Comparison of ENCODE assay signal across 18 cellular contexts in the genomic region with DNA sequence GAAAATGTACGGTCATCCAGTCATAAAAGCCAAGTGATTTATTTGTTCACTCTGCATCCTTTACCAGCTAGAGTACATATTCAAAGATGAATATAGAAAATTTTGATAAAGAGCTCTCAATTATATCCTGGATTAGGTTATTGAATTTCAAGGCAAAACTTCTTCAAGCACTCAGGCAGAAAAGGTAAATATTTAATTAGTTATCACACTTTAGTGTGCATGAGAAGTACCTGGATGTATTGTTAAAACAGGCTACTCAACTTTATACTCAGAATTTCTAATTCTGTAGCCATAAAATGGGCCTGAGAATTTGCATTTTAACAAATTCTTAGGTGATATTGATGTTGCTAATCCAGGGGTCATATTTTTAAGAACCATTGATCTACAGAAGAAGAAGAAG. TPM values are rescaled to one million over a fixed set of nuclear protein-coding genes. Genes with fewer than 3 reads are reported as not detected.
DNase-seq lines count a peak whose midpoint lies in the region; ATAC-seq and TF ChIP-seq lines count a peak whose summit lies in the region.
"Had no signal": no experiment of that assay in that cellular context is flagged by ENCODE, and none has a peak within 500 bp of the region (broad histone marks: within the 10 kb centered on the region; RNA-seq: fewer than 3 reads in every experiment).

No MANE protein-coding gene starts in this region.

- no peaks in the 10 kb centered on the region for H3K27me3 ChIP-seq in PC-3 (ENCODE audit: low read length)

- H3K9ac ChIP-seq in PC-3 (ENCODE audit: low read length) = no peak overlapping the region

- TF ChIP-seq CTCF in PC-3 (conservative IDR thresholded peaks at IDR 0.05; ENCODE audit: low read depth, low read length) = no peak

- POLR2A ChIA-PET in PC-3 (lab: Charles Lee; ENCODE audit: unreplicated experiment) = no interaction called here
- POLR2A ChIA-PET in T-cell (lab: Charles Lee) = interaction anchor here in 1 of 2 donors (0.6 kb wide), 1 partner anchor 125 kb away, joined by 4 read pairs; no protein-coding TSS in a partner anchor

- H4K20me1 ChIP-seq in PC-3 (ENCODE audit: low read length) = no peaks in the 10 kb centered on the region

- H3K9me3 ChIP-seq in PC-3 (ENCODE audit: low read length) = no peaks in the 10 kb centered on the region

- H3K36me3 ChIP-seq in PC-3 (ENCODE audit: low read depth, low read length) = no peaks in the 10 kb centered on the region

- H3K4me1 Mint-ChIP-seq in T-cell = no peaks in the 10 kb centered on the region

- no TSS peak for BruUV-seq in PC-3 (replicated peaks; lab: Mats Ljungman, UMichigan)

- no peaks in the 10 kb centered on the region for H3K79me2 ChIP-seq in PC-3 (ENCODE audit: low read length)

- no peaks in the 10 kb centered on the region for H3K27me3 Mint-ChIP-seq in T-cell

- H3K27ac ChIP-seq in PC-3 (ENCODE audit: low read length) = peak overlapping the region; percentile 92; the same call in 1 of the 2 replicates
- H3K27ac ChIP-seq: 22Rv1 had no signal

- intact Hi-C loops in PC-3 (cut with micrococcal nuclease) = loop anchor here (2.0 to 10.0 kb wide), 4 partner anchors 94 to 378 kb away; no protein-coding TSS in a partner anchor

- H3K27ac Mint-ChIP-seq in T-cell = no peak overlapping the region
- H3K27ac Mint-ChIP-seq: CD8-positive, alpha-beta T cell; GM23338; H9 had no signal

- peaks cover 28% of the 10 kb centered on the region for H3F3A ChIP-seq in PC-3 (ENCODE audit: low read length, unreplicated experiment)

- 0 out of 2 replicates have a peak, but pooled peaks cover 4% of the 10 kb centered on the region for H3K9me2 ChIP-seq in PC-3 (replicated peaks; ENCODE audit: low read length)

- DNase-seq in NCI-H1092 treated with DMSO at 0.1 percent for 48 hours (lab: John Stamatoyannopoulos, UW) = peak; percentile 1
- no peak for DNase-seq in NCI-H1092 (lab: John Stamatoyannopoulos, UW)
- DNase-seq in NCI-H510A treated with DMSO at 0.1 percent for 48 hours (lab: John Stamatoyannopoulos, UW) = peak; percentile 26
- no peak for DNase-seq in NCI-H510A (lab: John Stamatoyannopoulos, UW)
- DNase-seq in PC-3 = no peak
- no peak for DNase-seq in T-cell
- DNase-seq in HK-2 (ENCODE audit: unreplicated experiment) = no peak
- no peak for DNase-seq in NCI-H128 (lab: John Stamatoyannopoulos, UW; ENCODE audit: unreplicated experiment)
- DNase-seq: CD8-positive, alpha-beta T cell; COR-L47; DMS153; H9 had no signal

- no peak overlapping the region for H3K4me3 ChIP-seq in PC-3 (ENCODE audit: low read length)
- H3K4me3 ChIP-seq: GM12878, GM23338 had no signal

- no peaks in the 10 kb centered on the region for H3K36me3 Mint-ChIP-seq in T-cell
- H3K36me3 Mint-ChIP-seq: CD8-positive, alpha-beta T cell had no signal

- peaks cover 6 to 17% (median 6%) of the 10 kb centered on the region in 3 donors for H3K9me3 Mint-ChIP-seq in T-cell

- no peak overlapping the region for H2AFZ ChIP-seq in PC-3 (ENCODE audit: low read length)
- H2AFZ ChIP-seq: GM23338 had no signal

- no peak overlapping the region for H3K4me2 ChIP-seq in PC-3 (ENCODE audit: low read length)
- H3K4me2 ChIP-seq: GM23338 had no signal

- CTCF ChIA-PET in PC-3 (lab: Charles Lee) = no interaction called here
- CTCF ChIA-PET in T-cell (lab: Charles Lee) = no interaction called here

- ATAC-seq in PC-3 (no peak), T-cell (replicated peaks in 1 of 4) (no peak)
- ATAC-seq: CD8-positive, alpha-beta T cell; GM12878; GM23338 had no signal

- H3K4me1 ChIP-seq in PC-3 (ENCODE audit: insufficient read depth, low read length) = peaks cover 59% of the 10 kb centered on the region

- no peak overlapping the region for H3K4me3 Mint-ChIP-seq in T-cell
- H3K4me3 Mint-ChIP-seq: CD14-positive monocyte; CD8-positive, alpha-beta T cell; GM23338; H9 had no signal

RNA-seq across cellular contexts. Expression of a gene that starts 45.3 kb away (rescaled TPM):
- 4.8 and 5.6 TPM in 2 replicates for total RNA-seq in PC-3 (2014; rRNA removed)
- total RNA-seq in T-cell = under 1 TPM in 2 of 5 donors, not detected in 3; 0.16 TPM
- total RNA-seq: A673; CD8-positive, alpha-beta T cell; G401 had no signal

Comparison
In these comparisons a context has a peak if more than half of its experiments do, and no peak if none do; other contexts are left out.
1. DNase-seq: peak in NCI-H1092 treated with DMSO at 0.1 percent for 48 hours (single experiment) and NCI-H510A treated with DMSO at 0.1 percent for 48 hours (single experiment); none in NCI-H1092 (single experiment), NCI-H510A (single experiment), PC-3 (single experiment), T-cell (0 of 34), HK-2 (single experiment) and NCI-H128 (single experiment).